8 cellular contexts compared by ENCODE assay signal in genomic region chr1:67685067-67685557, GRCh38. TPM values are rescaled to one million over a fixed set of nuclear protein-coding genes. Genes with fewer than 3 reads are reported as not detected.
DNase-seq lines count a peak whose midpoint lies in the region; ATAC-seq, FAIRE-seq and TF ChIP-seq lines count a peak whose summit lies in the region.

GADD45A (plus strand) TSS chr1:67685201; CDS start chr1:67685495, 294 bp downstream.

- no peaks in the 10 kb centered on the region for H3K27me3 Mint-ChIP-seq in activated naive CD8-positive, alpha-beta T cell treated with anti-CD3 and anti-CD28 coated beads, Interleukin-2, amount 10 ng/mL, durations not matched to agents 7 days and 5 days

- peaks cover 12% of the 10 kb centered on the region; the same call in 1 of the 2 replicates for H3F3A ChIP-seq in SU-DHL-6 (ENCODE audit: insufficient read depth)

- H3K9me3 Mint-ChIP-seq in activated naive CD8-positive, alpha-beta T cell treated with anti-CD3 and anti-CD28 coated beads, Interleukin-2, amount 10 ng/mL, durations not matched to agents 7 days and 5 days: peaks cover 1% of the 10 kb centered on the region

- no peaks in the 10 kb centered on the region for H3K27me3 ChIP-seq in SU-DHL-6 (ENCODE audit: low read length)
- no peaks in the 10 kb centered on the region for H3K27me3 ChIP-seq in pancreas
- no peaks in the 10 kb centered on the region for H3K27me3 ChIP-seq in transverse colon

- H3K9me3 ChIP-seq in SU-DHL-6 (ENCODE audit: insufficient read depth, low read length): no peaks in the 10 kb centered on the region
- H3K9me3 ChIP-seq in pancreas: no peaks in the 10 kb centered on the region
- no peaks in the 10 kb centered on the region for H3K9me3 ChIP-seq in transverse colon

- POLR2A ChIA-PET in activated naive CD8-positive, alpha-beta T cell treated with anti-CD3 and anti-CD28 coated beads, Interleukin-2, amount 10 ng/mL, durations not matched to agents 7 days and 5 days (lab: Charles Lee): interaction anchor here (0.6 to 4.7 kb wide), 12 partner anchors 10 to 760 kb away, joined by 3 to 96 read pairs (median 4); partner anchors contain the start of gene SERBP1

- H3K4me1 ChIP-seq in pancreas (peaks cover 14 to 31% (median 18%) of the 10 kb centered on the region in 3 donors), transverse colon (peaks cover 8 to 34% (median 28%) of the 10 kb centered on the region in 4 donors)

- no peak for TF ChIP-seq CTCF in SU-DHL-6 (IDR thresholded peaks at IDR 0.05; ENCODE audit: insufficient read depth, low read length, poor library complexity, severe bottlenecking)
- no peak for TF ChIP-seq CTCF in pancreas (IDR thresholded peaks at IDR 0.05)
- no peak for TF ChIP-seq CTCF in transverse colon (IDR thresholded peaks at IDR 0.05)

- no peaks in the 10 kb centered on the region for H3K9me2 ChIP-seq in SU-DHL-6 (replicated peaks; ENCODE audit: insufficient read depth, low read length)

- H3K9ac ChIP-seq in SU-DHL-6 (ENCODE audit: low read length): peak within 1 kb of the TSS; percentile 91

- peak; percentile 100 for TF ChIP-seq POLR2A in GM10847 (IDR thresholded peaks at IDR 0.05; ENCODE audit: extremely low read depth, insufficient read length)
- TF ChIP-seq POLR2A in transverse colon (IDR thresholded peaks at IDR 0.05): peak; percentile 99

- in situ Hi-C loops in transverse colon (cut with MboI; ENCODE audit: low pct_ligation_motif_present in 1 of 4, low pct_unique_long_range_greater_than_20kb in 1 of 4, low sequenced_read_pairs in 3 of 4): loop anchor here in 1 of 4 donors (10.0 kb wide), 1 partner anchor 50 kb away; no protein-coding TSS in a partner anchor

- DNase-seq in NCI-H128 (lab: John Stamatoyannopoulos, UW; ENCODE audit: unreplicated experiment): peak; percentile 98
- DNase-seq in activated naive CD8-positive, alpha-beta T cell treated with anti-CD3 and anti-CD28 coated beads, Interleukin-2, amount 10 ng/mL, durations not matched to agents 7 days and 5 days: peak; percentile 92
- DNase-seq in Right ventricle myocardium inferior (ENCODE audit: missing footprints): peak; percentile 99
- DNase-seq in pancreas: peak; percentile 98 to 100 (median 99)
- DNase-seq in transverse colon: peak; percentile 99

- H4K20me1 ChIP-seq in SU-DHL-6 (ENCODE audit: low read depth, low read length): no peaks in the 10 kb centered on the region

- H3K79me2 ChIP-seq in SU-DHL-6 (ENCODE audit: insufficient read depth, low read length): no peaks in the 10 kb centered on the region

- H3K4me3 Mint-ChIP-seq in activated naive CD8-positive, alpha-beta T cell treated with anti-CD3 and anti-CD28 coated beads, Interleukin-2, amount 10 ng/mL, durations not matched to agents 7 days and 5 days: peak within 1 kb of the TSS; percentile 99

- peak; percentile 88 for ATAC-seq in HG02678 (IDR thresholded peaks at IDR 0.05; ENCODE audit: unreplicated experiment)
- ATAC-seq in activated naive CD8-positive, alpha-beta T cell treated with anti-CD3 and anti-CD28 coated beads, Interleukin-2, amount 10 ng/mL, durations not matched to agents 7 days and 5 days (ENCODE audit: low read depth): peak; percentile 93
- ATAC-seq in Right ventricle myocardium inferior: peak; percentile 95
- peak; percentile 85 to 90 (median 88) for ATAC-seq in pancreas

- H3K27ac Mint-ChIP-seq in activated naive CD8-positive, alpha-beta T cell treated with anti-CD3 and anti-CD28 coated beads, Interleukin-2, amount 10 ng/mL, durations not matched to agents 7 days and 5 days: peak within 1 kb of the TSS; percentile 99

- H3K36me3 ChIP-seq in SU-DHL-6 (ENCODE audit: low read length) (no peaks in the 10 kb centered on the region; the same call in 1 of the 2 replicates), pancreas (peaks cover 0 to 13% (median 0%) of the 10 kb centered on the region in 3 donors), transverse colon (peaks cover 0 to 7% (median 3%) of the 10 kb centered on the region in 4 donors)

- H3K27ac ChIP-seq in SU-DHL-6 (ENCODE audit: low read depth, low read length) (peak within 1 kb of the TSS; percentile 69), pancreas (peak within 1 kb of the TSS; percentile 90 to 94 (median 94)), transverse colon (peak within 1 kb of the TSS; percentile 96 to 98 (median 98))

- no peak for TF ChIP-seq EP300 in transverse colon (IDR thresholded peaks at IDR 0.05; ENCODE audit: low read depth)

- peak within 1 kb of the TSS; percentile 69 for H3K4me2 ChIP-seq in SU-DHL-6 (ENCODE audit: low read depth, low read length, poor library complexity, severe bottlenecking)

- peak within 1 kb of the TSS; percentile 86 for H2AFZ ChIP-seq in SU-DHL-6 (ENCODE audit: low read depth, low read length, severe bottlenecking)

- H3K4me3 ChIP-seq in SU-DHL-6 (ENCODE audit: insufficient read depth, low read length, poor library complexity, severe bottlenecking) (peak within 1 kb of the TSS; percentile 90), pancreas (peak within 1 kb of the TSS; percentile 71 to 91 (median 86)), transverse colon (peak within 1 kb of the TSS; percentile 80 to 92 (median 89))

- peak; percentile 85 for FAIRE-seq in pancreas (lab: Jason Lieb, UNC)

- intact Hi-C loops in Right ventricle myocardium inferior (cut with DNase I): loop anchor here (1.0 to 10.0 kb wide), 5 partner anchors 37 to 150 kb away; partner anchors contain the start of gene GNG12
- intact Hi-C loops in pancreas (cut with DNase I): loop anchor here in 1 of 3 donors (10.0 kb wide), 1 partner anchor 110 kb away; no protein-coding TSS in a partner anchor
- intact Hi-C loops in transverse colon (cut with DNase I; ENCODE audit: low total_unique reads): no loop called here

- peaks cover 7% of the 10 kb centered on the region for H3K36me3 Mint-ChIP-seq in activated naive CD8-positive, alpha-beta T cell treated with anti-CD3 and anti-CD28 coated beads, Interleukin-2, amount 10 ng/mL, durations not matched to agents 7 days and 5 days

- peaks cover 27% of the 10 kb centered on the region for H3K4me1 Mint-ChIP-seq in activated naive CD8-positive, alpha-beta T cell treated with anti-CD3 and anti-CD28 coated beads, Interleukin-2, amount 10 ng/mL, durations not matched to agents 7 days and 5 days

- WGBS in pancreas, 2 donors: 0% methylated on average over 22 to 39 of the region's 39 CpGs
- WGBS in transverse colon (ENCODE audit: low coverage in 1 of 2), 2 donors: 1% methylated on average over 39 of the region's 39 CpGs; no CpG with 5 or more reads in 1 of the 2 donors

RNA-seq across cellular contexts. Expression of gene GADD45A, which starts in this region (rescaled TPM):
- total RNA-seq in activated naive CD8-positive, alpha-beta T cell treated with anti-CD3 and anti-CD28 coated beads, Interleukin-2, amount 10 ng/mL, durations not matched to agents 7 days and 5 days: 10 to 100 TPM; 24.4 to 26.2 TPM
- total RNA-seq in Right ventricle myocardium inferior (53.8 TPM), pancreas (10 to 100 TPM in 5 of 6 donors, 1 to 10 TPM in 1; 7.9 to 16.9 (median 12.7) TPM), transverse colon (10 to 100 TPM in 3 of 4 donors, 1 to 10 TPM in 1; 2.0 to 79.7 (median 69.9) TPM)
- 10 to 100 TPM; 16.1 to 17.3 TPM for polyA plus RNA-seq in pancreas

Comparison
In these comparisons a context has a peak if more than half of its experiments do, and no peak if none do; other contexts are left out.
1. Peak in every context shown above with its lines: DNase-seq, ATAC-seq, H3K4me3 ChIP-seq and H3K27ac ChIP-seq.